In genomic region chr1:220176540-220176939, GRCh38 we compare ENCODE assay signal across 24 cellular contexts.
"Had no signal": no experiment of that assay in that cellular context is flagged by ENCODE, and none has a peak within 500 bp of the region (broad histone marks: within the 10 kb centered on the region; RNA-seq: fewer than 3 reads in every experiment).

No MANE protein-coding gene starts in this region.

- H3K9me3 ChIP-seq: esophagus muscularis mucosa, gastrocnemius medialis, lower lobe of right lung, pancreas, suprapubic skin, tibial artery, upper lobe of left lung, uterus had no signal

- H3K4me1 Mint-ChIP-seq: nephron had no signal

- H3K36me3 ChIP-seq: uterus had no signal

- H3K27me3 Mint-ChIP-seq: memory B cell, naive B cell, progenitor cell of endocrine pancreas had no signal

- DNase-seq: dorsolateral prefrontal cortex; effector CD8-positive, alpha-beta T cell; gastrocnemius medialis; heart right ventricle; immature natural killer cell; left ventricle myocardium inferior; lower lobe of right lung; naive B cell; occipital lobe; pancreas; small intestine; stimulated activated CD4-positive, alpha-beta T cell treated with anti-CD3 and anti-CD28 coated beads, Interleukin-12 subunit alpha, Interleukin-12 subunit beta, amount 100 ng/mL, for 4 hours; stimulated activated naive CD8-positive, alpha-beta T cell treated with anti-CD3 and anti-CD28 coated beads, Interleukin-15, Interleukin-2, amounts not matched to agents 100 U/mL and 50 U/mL, for 24 hours; tibial artery; upper lobe of left lung; uterus had no signal

- H3K27ac ChIP-seq: coronary artery, dorsolateral prefrontal cortex, esophagus muscularis mucosa, gastrocnemius medialis, heart right ventricle, left ventricle myocardium inferior, lower lobe of right lung, pancreas, suprapubic skin, tibial artery, upper lobe of left lung, uterus had no signal

- H3K4me3 Mint-ChIP-seq: immature natural killer cell, memory B cell, naive B cell, nephron had no signal

- H3K4me3 ChIP-seq: coronary artery, dorsolateral prefrontal cortex, esophagus muscularis mucosa, gastrocnemius medialis, heart right ventricle, left ventricle myocardium inferior, lower lobe of right lung, pancreas, suprapubic skin, tibial artery, upper lobe of left lung, uterus had no signal

- H3K9me3 Mint-ChIP-seq: immature natural killer cell, memory B cell had no signal

- H3K4me1 ChIP-seq: esophagus muscularis mucosa, gastrocnemius medialis, heart right ventricle, left ventricle myocardium inferior, lower lobe of right lung, pancreas, suprapubic skin, tibial artery, upper lobe of left lung, uterus had no signal

- H3K27ac Mint-ChIP-seq: nephron, progenitor cell of endocrine pancreas had no signal

- H3K27me3 ChIP-seq: dorsolateral prefrontal cortex, esophagus muscularis mucosa, gastrocnemius medialis, heart right ventricle, pancreas, suprapubic skin, tibial artery, upper lobe of left lung, uterus had no signal

- ATAC-seq: gastrocnemius medialis; lower lobe of right lung; pancreas; right cardiac atrium; stimulated activated naive CD8-positive, alpha-beta T cell treated with anti-CD3 and anti-CD28 coated beads, Interleukin-15, Interleukin-2, amounts not matched to agents 100 U/mL and 50 U/mL, for 24 hours had no signal

- FAIRE-seq: keratinocyte, small intestine had no signal
